In genomic region chr1:20110679-20111078, GRCh38 we compare ENCODE assay signal across 1 cellular context.
TF ChIP-seq lines count a peak whose summit lies in the region.

No MANE protein-coding gene starts in this region.

TF ChIP-seq in H1, 55 proteins besides CTCF, POLR2A, EP300 and RAD21:
- TF ChIP-seq GTF2F1 (IDR thresholded peaks at IDR 0.05; ENCODE audit: borderline replicate concordance, low read depth, low read length) (no peak), TCF12 (IDR thresholded peaks at IDR 0.05; ENCODE audit: low read depth, low read length) (no peak), CTBP2 (IDR thresholded peaks at IDR 0.05; ENCODE audit: borderline replicate concordance, insufficient read depth, insufficient read length, low read length) (no peak), USF2 (IDR thresholded peaks at IDR 0.05; ENCODE audit: low read length) (no peak), SP4 (IDR thresholded peaks at IDR 0.05; ENCODE audit: low read length) (no peak), MAFK (IDR thresholded peaks at IDR 0.05; ENCODE audit: low read depth, low read length) (no peak), RBBP5 (IDR thresholded peaks at IDR 0.05; ENCODE audit: borderline replicate concordance, low read depth, low read length) (no peak), CBX5 (IDR thresholded peaks at IDR 0.05; ENCODE audit: low read depth, low read length) (no peak), TEAD4 (IDR thresholded peaks at IDR 0.05; ENCODE audit: low read depth, low read length) (no peak), SIX5 (IDR thresholded peaks at IDR 0.05; ENCODE audit: low read depth, low read length) (no peak), E2F6 (IDR thresholded peaks at IDR 0.05) (no peak), CHD1 (IDR thresholded peaks at IDR 0.05; ENCODE audit: low read depth, low read length) (no peak), KDM5A (IDR thresholded peaks at IDR 0.05; ENCODE audit: low read length) (no peak), CHD2 (IDR thresholded peaks at IDR 0.05; ENCODE audit: low read length) (no peak), JUN (IDR thresholded peaks at IDR 0.05; ENCODE audit: low read depth, low read length) (no peak), CEBPB (IDR thresholded peaks at IDR 0.05; ENCODE audit: low read depth, low read length) (no peak), HDAC2 (IDR thresholded peaks at IDR 0.05; ENCODE audit: borderline replicate concordance in 1 of 2, low read depth in 2 of 2, low read length in 2 of 2) (no peak), EGR1 (IDR thresholded peaks at IDR 0.05; ENCODE audit: borderline replicate concordance, low read depth, low read length) (no peak)
